In the genomic region with DNA sequence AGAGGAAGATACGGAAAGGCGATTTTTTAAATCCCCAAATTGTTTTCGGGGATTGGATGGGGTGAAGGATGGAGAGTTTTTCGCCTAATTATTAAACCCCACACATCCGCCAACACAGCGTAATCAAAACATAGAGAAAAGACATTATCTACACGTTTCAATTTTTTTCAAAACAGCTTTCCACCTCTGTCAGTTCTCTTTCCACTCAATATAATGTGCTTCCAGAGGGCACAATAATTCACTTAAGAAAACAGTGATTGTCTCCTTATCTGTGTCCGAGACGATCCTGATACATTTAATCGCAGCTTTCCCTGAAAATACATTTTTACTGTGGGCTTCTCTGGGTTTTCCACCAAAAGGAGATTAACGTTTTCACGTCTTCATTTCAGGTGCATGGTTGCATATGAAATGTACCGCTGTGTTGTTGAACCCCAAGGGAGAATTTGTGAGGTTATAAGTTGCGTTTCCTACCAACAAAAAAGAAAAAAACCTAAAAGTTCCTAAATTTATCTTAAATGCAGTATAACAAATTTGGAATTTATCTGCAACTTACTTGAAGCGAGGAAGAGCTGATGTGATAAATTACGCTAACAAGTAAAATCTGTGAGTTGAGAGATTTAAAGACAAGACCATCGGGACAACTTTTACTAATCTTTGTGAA, we compare ENCODE assay signal across 8 cellular contexts. TPM values are rescaled to one million over a fixed set of nuclear protein-coding genes. Genes with fewer than 3 reads are reported as not detected.
DNase-seq lines count a peak whose midpoint lies in the region; ATAC-seq, FAIRE-seq and TF ChIP-seq lines count a peak whose summit lies in the region.

No MANE protein-coding gene starts in this region.

- ATAC-seq in gastroesophageal sphincter (no peak), psoas muscle (peak in 1 of 4 donors; percentile 24), GM18868 (IDR thresholded peaks at IDR 0.05; ENCODE audit: unreplicated experiment) (no peak), HG03196 (IDR thresholded peaks at IDR 0.05; ENCODE audit: unreplicated experiment) (no peak)

- H3K27me3 Mint-ChIP-seq in T-helper 2 cell treated with Interferon-gamma antibody and Interleukin-4, amounts not matched to agents 5 μg/mL and 100 μg/mL, for 36 hours (ENCODE audit: low read depth), result no peaks in the 10 kb centered on the region

- H3K4me3 ChIP-seq in gastroesophageal sphincter, result peak overlapping the region; percentile 80 to 92
- H3K4me3 ChIP-seq in psoas muscle, result peak overlapping the region; percentile 79

- TF ChIP-seq POLR2A in gastroesophageal sphincter (IDR thresholded peaks at IDR 0.05), result no peak

- peaks cover 34% of the 10 kb centered on the region for H3K4me1 Mint-ChIP-seq in T-helper 2 cell treated with Interferon-gamma antibody and Interleukin-4, amounts not matched to agents 5 μg/mL and 100 μg/mL, for 36 hours (ENCODE audit: low read depth)

- H3K27ac Mint-ChIP-seq in T-helper 2 cell treated with Interferon-gamma antibody and Interleukin-4, amounts not matched to agents 5 μg/mL and 100 μg/mL, for 36 hours, result peak overlapping the region; percentile 94

- H3K4me1 ChIP-seq in gastroesophageal sphincter (peaks cover 6 to 36% (median 10%) of the 10 kb centered on the region in 3 donors), psoas muscle (peaks cover 14% of the 10 kb centered on the region)

- H3K27ac ChIP-seq in gastroesophageal sphincter, result peak overlapping the region in 2 of 4 donors; percentile 80 to 84
- no peak overlapping the region for H3K27ac ChIP-seq in psoas muscle

- no peak for TF ChIP-seq CTCF in GM13977 (IDR thresholded peaks at IDR 0.05; ENCODE audit: extremely low read depth, insufficient read depth, missing control alignments)
- TF ChIP-seq CTCF in gastroesophageal sphincter (IDR thresholded peaks at IDR 0.05), result no peak
- no peak for TF ChIP-seq CTCF in psoas muscle (IDR thresholded peaks at IDR 0.05)

- H3K27me3 ChIP-seq in gastroesophageal sphincter (no peaks in the 10 kb centered on the region), psoas muscle (ENCODE audit: insufficient read depth in 3 of 3, low read length in 2 of 3) (no peaks in the 10 kb centered on the region)

- 3 to 6% methylated on average over 16 to 17 of the region's 17 CpGs for WGBS in gastroesophageal sphincter (ENCODE audit: low coverage in 1 of 2), 2 donors
- WGBS in psoas muscle, 3 donors, result 8 to 22% (median 10%) methylated on average over 17 of the region's 17 CpGs

- no peaks in the 10 kb centered on the region for H3K9me3 Mint-ChIP-seq in T-helper 2 cell treated with Interferon-gamma antibody and Interleukin-4, amounts not matched to agents 5 μg/mL and 100 μg/mL, for 36 hours

- H3K9me3 ChIP-seq in gastroesophageal sphincter, result no peaks in the 10 kb centered on the region
- no peaks in the 10 kb centered on the region for H3K9me3 ChIP-seq in psoas muscle

- peak overlapping the region; percentile 99 for H3K4me3 Mint-ChIP-seq in T-helper 2 cell treated with Interferon-gamma antibody and Interleukin-4, amounts not matched to agents 5 μg/mL and 100 μg/mL, for 36 hours

- no peak for TF ChIP-seq EP300 in gastroesophageal sphincter (IDR thresholded peaks at IDR 0.05)

- in situ Hi-C loops in GM13977 (cut with MboI; ENCODE audit: low pct_unique_long_range_greater_than_20kb, low sequenced_read_pairs, unreplicated experiment), result no loop called here

- intact Hi-C loops in psoas muscle (cut with DNase I), result loop anchor here in 1 of 2 donors (10.0 kb wide), 1 partner anchor 55 kb away; a partner anchor contains a TSS

- H3K36me3 ChIP-seq in gastroesophageal sphincter (no peaks in the 10 kb centered on the region), psoas muscle (ENCODE audit: insufficient read depth in 1 of 2, low read depth in 1 of 2) (no peaks in the 10 kb centered on the region)

- no peak for FAIRE-seq in RCC 7860 (lab: Jason Lieb, UNC)

- peak; percentile 17 for DNase-seq in GM13977 (ENCODE audit: low spot score)
- DNase-seq in T-helper 2 cell treated with Interferon-gamma antibody and Interleukin-4, amounts not matched to agents 5 μg/mL and 100 μg/mL, for 36 hours (ENCODE audit: low spot score), result no peak
- no peak for DNase-seq in psoas muscle
- no peak for DNase-seq in RCC 7860 (ENCODE audit: low spot score)
- DNase-seq in NCI-H128 (lab: John Stamatoyannopoulos, UW; ENCODE audit: unreplicated experiment), result no peak

- H3K36me3 Mint-ChIP-seq in T-helper 2 cell treated with Interferon-gamma antibody and Interleukin-4, amounts not matched to agents 5 μg/mL and 100 μg/mL, for 36 hours (ENCODE audit: low read depth), result peaks cover 14% of the 10 kb centered on the region

RNA-seq across cellular contexts. Expression of a gene that starts 0.6 kb away (rescaled TPM):
- total RNA-seq in gastroesophageal sphincter (10 to 100 TPM in 2 of 4 donors, 1 to 10 TPM in 2; 9.6 to 15.5 (median 10.7) TPM), psoas muscle (1 to 10 TPM; 4.3 to 5.7 (median 5.2) TPM)
- polyA plus RNA-seq in psoas muscle, result 10 to 100 TPM in 1 of 3 donors, 1 to 10 TPM in 2; 4.7 to 16.5 (median 5.0) TPM

RNA-seq across cellular contexts. Expression of a gene that starts 56.2 kb away (rescaled TPM):
- total RNA-seq in gastroesophageal sphincter (under 1 TPM in 1 of 4 donors, not detected in 3; 0.08 TPM), psoas muscle (1 to 10 TPM in 1 of 4 donors, under 1 TPM in 3; 0.04 to 2.6 (median 0.50) TPM)
- under 1 TPM in 2 of 3 donors, not detected in 1; 0.06 to 0.12 TPM for polyA plus RNA-seq in psoas muscle
